27 cellular contexts compared by ENCODE assay signal in the genomic region with DNA sequence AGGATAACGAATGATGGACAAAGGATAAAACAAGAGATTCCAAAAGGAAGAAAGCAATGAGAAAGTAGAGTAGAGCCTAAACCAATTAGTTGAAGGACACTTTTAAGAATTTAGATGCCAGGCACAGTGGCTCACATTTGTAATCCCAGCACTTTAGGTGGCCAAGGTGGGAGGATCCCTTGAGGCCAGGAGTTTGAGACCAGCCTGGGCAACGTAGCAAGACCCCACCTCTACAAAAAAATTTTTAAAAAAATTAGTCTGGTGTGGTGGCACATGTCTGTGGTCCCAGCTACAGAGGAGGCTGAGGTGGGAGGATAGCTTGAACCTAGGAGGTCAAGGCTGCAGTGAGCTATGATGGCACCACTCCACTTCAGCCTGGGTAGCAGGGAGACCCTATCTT. TPM values are rescaled to one million over a fixed set of nuclear protein-coding genes. Genes with fewer than 3 reads are reported as not detected.
"Had no signal": no experiment of that assay in that cellular context is flagged by ENCODE, and none has a peak within 500 bp of the region (broad histone marks: within the 10 kb centered on the region; RNA-seq: fewer than 3 reads in every experiment).

No MANE protein-coding gene starts in this region.

- H3K27ac ChIP-seq: colonic mucosa, coronary artery, dorsolateral prefrontal cortex, epithelial cell of prostate, esophagus muscularis mucosa, esophagus squamous epithelium, foreskin keratinocyte, gastrocnemius medialis, gastroesophageal sphincter, heart left ventricle, heart right ventricle had no signal

- H3K4me3 ChIP-seq: colonic mucosa, coronary artery, dorsolateral prefrontal cortex, esophagus muscularis mucosa, esophagus squamous epithelium, gastrocnemius medialis, gastroesophageal sphincter, heart left ventricle, heart right ventricle had no signal

- FAIRE-seq: colon, endometrium, endothelial cell of umbilical vein, frontal cortex had no signal

- H3K36me3 ChIP-seq: colonic mucosa had no signal

- H3K27me3 ChIP-seq: colonic mucosa, dorsolateral prefrontal cortex, esophagus muscularis mucosa, esophagus squamous epithelium, foreskin keratinocyte, gastrocnemius medialis, gastroesophageal sphincter, heart left ventricle, heart right ventricle had no signal

- ATAC-seq: effector memory CD8-positive, alpha-beta T cell; esophagus mucosa; foreskin keratinocyte; gastrocnemius medialis; gastroesophageal sphincter; heart left ventricle; heart right ventricle had no signal

- DNase-seq: colonic mucosa; cortex of kidney; dermis blood vessel endothelial cell; dorsolateral prefrontal cortex; effector CD4-positive, alpha-beta T cell; effector CD8-positive, alpha-beta T cell; effector memory CD4-positive, alpha-beta T cell; effector memory CD8-positive, alpha-beta T cell; endodermal cell; erythroblast; esophagus squamous epithelium; foreskin melanocyte; gastrocnemius medialis; glutamatergic neuron; head of caudate nucleus; heart left ventricle; heart right ventricle had no signal

- H3K4me1 ChIP-seq: colonic mucosa, esophagus muscularis mucosa, esophagus squamous epithelium, gastrocnemius medialis, gastroesophageal sphincter, heart right ventricle had no signal

- H3K9me3 ChIP-seq: colonic mucosa, esophagus muscularis mucosa, esophagus squamous epithelium, gastrocnemius medialis, gastroesophageal sphincter had no signal

RNA-seq across cellular contexts. Expression of gene ABCA10, which starts 20.0 kb away (rescaled TPM):
- total RNA-seq: endodermal cell had no signal
